15 cellular contexts compared by ENCODE assay signal in the genomic region with DNA sequence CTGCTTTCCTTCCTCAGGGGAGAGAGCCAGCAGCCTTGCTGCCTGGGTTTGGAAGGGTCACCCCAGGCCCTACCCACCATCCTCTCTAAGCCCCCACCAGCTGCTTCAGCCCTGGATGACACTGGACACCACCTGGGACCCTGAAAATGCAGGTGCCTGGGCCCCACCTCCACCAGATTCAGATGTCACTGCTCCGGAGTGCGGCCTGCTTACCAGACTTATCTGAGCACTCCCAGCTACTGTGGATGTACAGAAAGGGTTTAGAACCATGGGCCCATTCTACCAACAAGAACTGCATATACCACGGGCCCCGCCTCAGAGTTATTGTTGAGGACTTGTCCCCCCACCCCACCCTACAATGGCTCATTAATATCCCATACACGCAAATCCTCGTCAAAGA.
DNase-seq lines count a peak whose midpoint lies in the region; ATAC-seq and TF ChIP-seq lines count a peak whose summit lies in the region.
"Had no signal": no experiment of that assay in that cellular context is flagged by ENCODE, and none has a peak within 500 bp of the region (broad histone marks: within the 10 kb centered on the region; RNA-seq: fewer than 3 reads in every experiment).

No MANE protein-coding gene starts in this region.

- intact Hi-C loops in PC-9 (cut with micrococcal nuclease; ENCODE audit: unreplicated experiment) (no loop called here), esophagus muscularis mucosa (cut with DNase I) (no loop called here)

- 88 to 89% methylated on average over 3 to 6 of the region's 6 CpGs for WGBS in endodermal cell (ENCODE audit: insufficient coverage in 1 of 2, insufficient read length in 1 of 2), 2 experiments
- 98% methylated on average over 4 of the region's 6 CpGs for WGBS in esophagus muscularis mucosa

- H3K36me3 ChIP-seq in endodermal cell (ENCODE audit: control insufficient read depth, insufficient read depth, low read length) (no peaks in the 10 kb centered on the region), neural progenitor cell (no peaks in the 10 kb centered on the region), PC-9 (ENCODE audit: low read depth) (no peaks in the 10 kb centered on the region), esophagus muscularis mucosa (no peaks in the 10 kb centered on the region)
- H3K36me3 ChIP-seq: BLaER1 treated with 17β-estradiol and CSF1 and Interleukin-3, amounts not matched to agents 10 nM and 100 nM had no signal

- TF ChIP-seq EP300 in esophagus muscularis mucosa (IDR thresholded peaks at IDR 0.05): no peak

- peak; percentile 11 for DNase-seq in endodermal cell
- DNase-seq in neural progenitor cell (ENCODE audit: low spot score): no peak
- DNase-seq in PC-9: no peak
- DNase-seq in esophagus muscularis mucosa (ENCODE audit: extremely low spot score): no peak
- DNase-seq: AML-193; CD4-positive, alpha-beta T cell; DMS53; NCI-H1048; NCI-H1694; NCI-H526 treated with DMSO at 0.1 percent for 48 hours had no signal

- no peaks in the 10 kb centered on the region for H3K27me3 Mint-ChIP-seq in brain
- H3K27me3 Mint-ChIP-seq in endodermal cell (ENCODE audit: insufficient read depth): no peaks in the 10 kb centered on the region
- peaks cover 11% of the 10 kb centered on the region for H3K27me3 Mint-ChIP-seq in neural progenitor cell (ENCODE audit: insufficient read depth, low read depth)

- H3K9me2 ChIP-seq in PC-9 (ENCODE audit: insufficient read depth): no peaks in the 10 kb centered on the region

- no peaks in the 10 kb centered on the region for H3K79me2 ChIP-seq in neural progenitor cell (ENCODE audit: low read depth)
- no peaks in the 10 kb centered on the region for H3K79me2 ChIP-seq in PC-9 (ENCODE audit: low read depth)

- H4K20me1 ChIP-seq in neural progenitor cell (ENCODE audit: low read depth): no peaks in the 10 kb centered on the region
- H4K20me1 ChIP-seq in PC-9 (ENCODE audit: insufficient read depth): no peaks in the 10 kb centered on the region
- H4K20me1 ChIP-seq: BLaER1 treated with 17β-estradiol and CSF1 and Interleukin-3, amounts not matched to agents 10 nM and 100 nM had no signal

- H3K9me3 ChIP-seq in endodermal cell (ENCODE audit: control insufficient read depth, low read length) (peaks cover 70% of the 10 kb centered on the region), neural progenitor cell (ENCODE audit: low read depth) (no peaks in the 10 kb centered on the region), PC-9 (ENCODE audit: insufficient read depth, low read depth) (no peaks in the 10 kb centered on the region), esophagus muscularis mucosa (peaks cover 0 to 4% (median 0%) of the 10 kb centered on the region in 4 donors)

- H3K9me3 Mint-ChIP-seq in brain (peaks cover 0 to 86% (median 3%) of the 10 kb centered on the region in 5 experiments), endodermal cell (peaks cover 26% of the 10 kb centered on the region), neural progenitor cell (peaks cover 12% of the 10 kb centered on the region)
- H3K9me3 Mint-ChIP-seq: CD4-positive, alpha-beta T cell had no signal

- CTCF ChIA-PET in PC-9 (lab: Charles Lee): no interaction called here

- TF ChIP-seq POLR2A in esophagus muscularis mucosa (IDR thresholded peaks at IDR 0.05; ENCODE audit: low read depth): no peak

- H3K4me2 ChIP-seq in neural progenitor cell (peak overlapping the region; percentile 61), PC-9 (no peak overlapping the region)
- H3K4me2 ChIP-seq: BLaER1 treated with 17β-estradiol and CSF1 and Interleukin-3, amounts not matched to agents 10 nM and 100 nM had no signal

- H3K4me3 Mint-ChIP-seq in brain (peak overlapping the region in 1 of 5 experiments; percentile 70), endodermal cell (no peak overlapping the region), neural progenitor cell (no peak overlapping the region)
- H3K4me3 Mint-ChIP-seq: CD4-positive, alpha-beta T cell had no signal

- H3K27ac Mint-ChIP-seq in brain: peak overlapping the region in 4 of 5 experiments; percentile 18 to 98 (median 93)
- no peak overlapping the region for H3K27ac Mint-ChIP-seq in endodermal cell
- no peak overlapping the region for H3K27ac Mint-ChIP-seq in neural progenitor cell
- H3K27ac Mint-ChIP-seq: CD4-positive, alpha-beta T cell had no signal

- TF ChIP-seq CTCF in brain (conservative IDR thresholded peaks at IDR 0.05) (no peak), endodermal cell (conservative IDR thresholded peaks at IDR 0.05) (no peak), neural progenitor cell (IDR thresholded peaks at IDR 0.05) (no peak), PC-9 (conservative IDR thresholded peaks at IDR 0.05) (no peak), esophagus muscularis mucosa (IDR thresholded peaks at IDR 0.05) (no peak)

- H3K4me1 ChIP-seq in endodermal cell (ENCODE audit: control insufficient read depth, insufficient read depth, low read length) (no peaks in the 10 kb centered on the region), neural progenitor cell (peaks cover 17% of the 10 kb centered on the region), PC-9 (replicated peaks; ENCODE audit: insufficient read depth) (no peaks in the 10 kb centered on the region), esophagus muscularis mucosa (no peaks in the 10 kb centered on the region)
- H3K4me1 ChIP-seq: BLaER1 treated with 17β-estradiol and CSF1 and Interleukin-3, amounts not matched to agents 10 nM and 100 nM had no signal

- no peak overlapping the region for H3K4me3 ChIP-seq in endodermal cell (ENCODE audit: low read length)
- H3K4me3 ChIP-seq in neural progenitor cell: no peak overlapping the region
- no peak overlapping the region for H3K4me3 ChIP-seq in PC-9
- no peak overlapping the region for H3K4me3 ChIP-seq in esophagus muscularis mucosa
- H3K4me3 ChIP-seq: BLaER1 treated with 17β-estradiol and CSF1 and Interleukin-3, amounts not matched to agents 10 nM and 100 nM had no signal

- H2AFZ ChIP-seq in neural progenitor cell (replicated peaks): no peak overlapping the region
- no peak overlapping the region for H2AFZ ChIP-seq in PC-9

- H3K27ac ChIP-seq in endodermal cell (ENCODE audit: low read depth, low read length) (no peak overlapping the region), neural progenitor cell (no peak overlapping the region), temporal lobe (ENCODE audit: low read depth, low read length) (peak overlapping the region; percentile 14), PC-9 (no peak overlapping the region), esophagus muscularis mucosa (replicated peaks in 1 of 4) (no peak overlapping the region)
- H3K27ac ChIP-seq: BLaER1 treated with 17β-estradiol and CSF1 and Interleukin-3, amounts not matched to agents 10 nM and 100 nM; RWPE1 had no signal

- H3K27me3 ChIP-seq in endodermal cell (ENCODE audit: control insufficient read depth, insufficient read depth, low read length, poor library complexity, severe bottlenecking) (no peaks in the 10 kb centered on the region), neural progenitor cell (no peaks in the 10 kb centered on the region), PC-9 (ENCODE audit: insufficient read depth, low read depth) (peaks cover 89% of the 10 kb centered on the region), esophagus muscularis mucosa (peaks cover 0 to 9% (median 0%) of the 10 kb centered on the region in 4 donors)
- H3K27me3 ChIP-seq: BLaER1 treated with 17β-estradiol and CSF1 and Interleukin-3, amounts not matched to agents 10 nM and 100 nM had no signal

- no peak for ATAC-seq in GM21528 (IDR thresholded peaks at IDR 0.05; ENCODE audit: low FRiP score, unreplicated experiment)

- POLR2A ChIA-PET in PC-9 (lab: Charles Lee; ENCODE audit: unreplicated experiment): no interaction called here

- H3K4me1 Mint-ChIP-seq in brain (peaks cover 35% of the 10 kb centered on the region), endodermal cell (no peaks in the 10 kb centered on the region), neural progenitor cell (peaks cover 3% of the 10 kb centered on the region)

- peaks cover 21% of the 10 kb centered on the region for H3F3A ChIP-seq in neural progenitor cell (ENCODE audit: low read depth)
- no peaks in the 10 kb centered on the region for H3F3A ChIP-seq in PC-9 (ENCODE audit: insufficient read depth, low read depth)

- H3K36me3 Mint-ChIP-seq in brain: peaks cover 13% of the 10 kb centered on the region
- no peaks in the 10 kb centered on the region for H3K36me3 Mint-ChIP-seq in endodermal cell (ENCODE audit: low read depth)
- no peaks in the 10 kb centered on the region for H3K36me3 Mint-ChIP-seq in neural progenitor cell

- BruUV-seq in PC-9 (replicated peaks; lab: Mats Ljungman, UMichigan): no TSS peak

- no peak overlapping the region for H3K9ac ChIP-seq in endodermal cell (ENCODE audit: extremely low read depth, low read length, poor library complexity, severe bottlenecking)
- H3K9ac ChIP-seq in neural progenitor cell: no peak overlapping the region
- H3K9ac ChIP-seq: BLaER1 treated with 17β-estradiol and CSF1 and Interleukin-3, amounts not matched to agents 10 nM and 100 nM had no signal

Comparison
In these comparisons a context has a peak if more than half of its experiments do, and no peak if none do; other contexts are left out.
1. H3K27ac Mint-ChIP-seq: peak in brain (4 of 5); none in endodermal cell (single experiment) and neural progenitor cell (single experiment).